Comparison of ENCODE assay signal across 9 cellular contexts in genomic region chr1:224617410-224618361, GRCh38. TPM values are rescaled to one million over a fixed set of nuclear protein-coding genes. Genes with fewer than 3 reads are reported as not detected.
A peak's percentile ranks its signal among the peaks of the same experiment; 100 is the strongest.
DNase-seq lines count a peak whose midpoint lies in the region; ATAC-seq, FAIRE-seq and TF ChIP-seq lines count a peak whose summit lies in the region.
"Had no signal": no experiment of that assay in that cellular context is flagged by ENCODE, and none has a peak within 500 bp of the region (broad histone marks: within the 10 kb centered on the region; RNA-seq: fewer than 3 reads in every experiment).

No MANE protein-coding gene starts in this region.

- H3K9me3 ChIP-seq in Caco-2 (peaks cover 3% of the 10 kb centered on the region; the same call in 1 of the 2 replicates), PC-9 (ENCODE audit: insufficient read depth, low read depth) (no peaks in the 10 kb centered on the region), H1 (ENCODE audit: insufficient read depth in 2 of 2, low read depth in 1 of 2, low read length in 1 of 2) (peaks cover 3 to 4% of the 10 kb centered on the region in 2 experiments)
- H3K9me3 ChIP-seq: upper lobe of left lung had no signal

- no peak for TF ChIP-seq RAD21 in H1 (IDR thresholded peaks at IDR 0.05 in 1 of 2, conservative IDR thresholded peaks at IDR 0.05 in 1 of 2; ENCODE audit: low read depth in 2 of 2, low read length in 2 of 2)

- H3K9me3 Mint-ChIP-seq in Caco-2 (ENCODE audit: unreplicated experiment) (peaks cover 10% of the 10 kb centered on the region), osteocyte (ENCODE audit: unreplicated experiment) (no peaks in the 10 kb centered on the region)

- H4K8ac ChIP-seq in H1 (ENCODE audit: extremely low read depth, insufficient read depth, low read length), result no peak overlapping the region; the same call in 1 of the 2 replicates

- peak overlapping the region; percentile 80; the same call in 1 of the 2 replicates for H2BK12ac ChIP-seq in H1 (ENCODE audit: low read depth, low read length)

- peaks cover 17% of the 10 kb centered on the region; the same call in 1 of the 2 replicates for H3F3A ChIP-seq in PC-9 (ENCODE audit: insufficient read depth, low read depth)

- H2BK20ac ChIP-seq in H1 (ENCODE audit: low read length), result no peak overlapping the region; the same call in 1 of the 2 replicates

- peaks cover 16% of the 10 kb centered on the region for H4K20me1 ChIP-seq in PC-9 (ENCODE audit: insufficient read depth)
- peaks cover 0 to 5% of the 10 kb centered on the region in 2 experiments for H4K20me1 ChIP-seq in H1 (replicated peaks in 1 of 2; ENCODE audit: control insufficient read depth in 1 of 2, insufficient read depth in 2 of 2, low read length in 2 of 2)

- H3K27ac ChIP-seq in PC-9 (no peak overlapping the region), H1 (ENCODE audit: low read depth, low read length) (no peak overlapping the region)
- H3K27ac ChIP-seq: upper lobe of left lung had no signal

- no peak overlapping the region for H4K91ac ChIP-seq in H1 (replicated peaks; ENCODE audit: insufficient read length, low read length)

- intact Hi-C loops in Caco-2 (cut with micrococcal nuclease; ENCODE audit: unreplicated experiment), result loop anchor here (5.0 kb wide), 1 partner anchor 90 kb away; no protein-coding TSS in a partner anchor
- intact Hi-C loops in PC-9 (cut with micrococcal nuclease; ENCODE audit: unreplicated experiment), result loop anchor here (1.0 to 5.0 kb wide), 3 partner anchors 19 to 104 kb away; no protein-coding TSS in a partner anchor

- H3K79me1 ChIP-seq in H1 (ENCODE audit: low read depth, low read length), result no peaks in the 10 kb centered on the region

- H3K23me2 ChIP-seq in H1 (ENCODE audit: low read depth, low read length), result peaks cover 22% of the 10 kb centered on the region

- no peaks in the 10 kb centered on the region for H3K9me2 ChIP-seq in PC-9 (ENCODE audit: insufficient read depth)

- peak overlapping the region; percentile 80 for H3K4me3 Mint-ChIP-seq in Caco-2 (ENCODE audit: unreplicated experiment)
- H3K4me3 Mint-ChIP-seq in osteocyte (ENCODE audit: unreplicated experiment), result peak overlapping the region; percentile 18

- 0 out of 2 replicates have a peak overlapping the region, but pooled peaks have one; percentile 79 for H3K18ac ChIP-seq in H1 (ENCODE audit: extremely low read depth, low read length)

- WGBS in H1 (ENCODE audit: extremely low coverage in 1 of 2, insufficient coverage in 1 of 2, insufficient read length in 1 of 2, insufficient replicate concordance in 2 of 2, low coverage in 1 of 2, low lambda C conversion rate in 2 of 2, missing lambda C conversion rate in 1 of 2), 2 experiments, result 10% methylated on average over 55 of the region's 55 CpGs; no CpG with 5 or more reads in 1 of the 2 experiments

- no peak for ATAC-seq in HG02798 (IDR thresholded peaks at IDR 0.05; ENCODE audit: poor library complexity, unreplicated experiment)
- ATAC-seq in HG03521 (IDR thresholded peaks at IDR 0.05; ENCODE audit: unreplicated experiment), result no peak

- H3K27me3 Mint-ChIP-seq in Caco-2 (ENCODE audit: insufficient read depth, unreplicated experiment) (peaks cover 7% of the 10 kb centered on the region), osteocyte (ENCODE audit: unreplicated experiment) (peaks cover 64% of the 10 kb centered on the region)

- no peak for DNase-seq in Caco-2
- no peak for DNase-seq in PC-9
- peak in 1 of 2 experiments; percentile 57 for DNase-seq in H1 (ENCODE audit: low read depth in 1 of 2, low spot score in 2 of 2)
- no peak for DNase-seq in osteocyte (ENCODE audit: extremely low spot score, unreplicated experiment)
- no peak for DNase-seq in NCI-H446 (lab: John Stamatoyannopoulos, UW)
- no peak for DNase-seq in C1 segment of cervical spinal cord (lab: John Stamatoyannopoulos, UW)

- no peak for FAIRE-seq in H1 (lab: Jason Lieb, UNC)

- H3K4ac ChIP-seq in H1 (replicated peaks; ENCODE audit: insufficient read length, low read depth, low read length), result no peak overlapping the region

- H2AK5ac ChIP-seq in H1 (ENCODE audit: low read depth, low read length), result peak overlapping the region; percentile 95; the same call in 1 of the 2 replicates

- H3K36me3 Mint-ChIP-seq in Caco-2 (ENCODE audit: insufficient read depth, unreplicated experiment) (no peaks in the 10 kb centered on the region), osteocyte (ENCODE audit: unreplicated experiment) (no peaks in the 10 kb centered on the region)

- H3K23ac ChIP-seq in H1 (ENCODE audit: insufficient read length), result no peak overlapping the region

- no TSS peak for BruUV-seq in Caco-2 (replicated peaks; lab: Mats Ljungman, UMichigan)
- no TSS peak for BruUV-seq in PC-9 (replicated peaks; lab: Mats Ljungman, UMichigan)

- no peak overlapping the region for H3K14ac ChIP-seq in H1 (ENCODE audit: insufficient read length)

- peaks cover 64% of the 10 kb centered on the region for H3K79me2 ChIP-seq in PC-9 (ENCODE audit: low read depth)
- no peaks in the 10 kb centered on the region for H3K79me2 ChIP-seq in H1 (ENCODE audit: control insufficient read depth in 1 of 2, insufficient read depth in 2 of 2, low read length in 2 of 2)

- no peaks in the 10 kb centered on the region for H3K36me3 ChIP-seq in Caco-2 (ENCODE audit: control insufficient read depth, insufficient read depth, low read length)
- H3K36me3 ChIP-seq in PC-9 (ENCODE audit: low read depth), result no peaks in the 10 kb centered on the region
- no peaks in the 10 kb centered on the region for H3K36me3 ChIP-seq in H1 (ENCODE audit: control insufficient read depth in 2 of 4, insufficient read depth in 4 of 4, low read length in 3 of 4)
- H3K36me3 ChIP-seq: upper lobe of left lung had no signal

- no peak overlapping the region for H2BK15ac ChIP-seq in H1 (ENCODE audit: low read length)

- no peak overlapping the region; the same call in 1 of the 2 replicates for H2BK5ac ChIP-seq in H1 (ENCODE audit: low read depth, low read length)

- POLR2A ChIA-PET in Caco-2 (lab: Charles Lee) (no interaction called here), PC-9 (lab: Charles Lee; ENCODE audit: unreplicated experiment) (interaction anchor here (0.8 kb wide), 1 partner anchor 77 kb away, joined by 5 read pairs; no protein-coding TSS in a partner anchor), H1 (lab: Charles Lee; ENCODE audit: partially characterized antibody) (interaction anchor here (1.9 to 3.1 kb wide), 2 partner anchors 11 to 25 kb away, joined by 7 to 17 read pairs; no protein-coding TSS in a partner anchor)

- H2AFZ ChIP-seq in PC-9, result peak overlapping the region; percentile 94
- H2AFZ ChIP-seq in H1 (ENCODE audit: low read length), result peak overlapping the region; percentile 31; the same call in 1 of the 2 replicates

- H3K9ac ChIP-seq in H1 (replicated peaks in 1 of 4; ENCODE audit: extremely low read depth in 1 of 4, low read depth in 3 of 4, low read length in 3 of 4), result no peak overlapping the region

- H3K4me1 Mint-ChIP-seq in Caco-2 (ENCODE audit: low read depth, unreplicated experiment), result peaks cover 9% of the 10 kb centered on the region
- H3K4me1 Mint-ChIP-seq in osteocyte (ENCODE audit: unreplicated experiment), result peaks cover 13% of the 10 kb centered on the region

- H3K4me3 ChIP-seq in Caco-2 (ENCODE audit: low read depth, low read length), result no peak overlapping the region
- H3K4me3 ChIP-seq in PC-9, result peak overlapping the region; percentile 87
- H3K4me3 ChIP-seq in H1 (ENCODE audit: extremely low read depth in 1 of 4, insufficient read depth in 2 of 4, low read depth in 3 of 4, low read length in 4 of 4), result peak overlapping the region; percentile 25 to 65 (median 54)

- H3K56ac ChIP-seq in H1 (replicated peaks; ENCODE audit: insufficient read length, low read depth, low read length), result no peak overlapping the region

- H3K27me3 ChIP-seq in Caco-2 (replicated peaks; ENCODE audit: control insufficient read depth, insufficient read depth, low read length) (no peaks in the 10 kb centered on the region; the same call in none of the 2 replicates), PC-9 (ENCODE audit: insufficient read depth, low read depth) (no peaks in the 10 kb centered on the region), H1 (replicated peaks in 1 of 4; ENCODE audit: control insufficient read depth in 3 of 4, extremely low read depth in 1 of 4, insufficient read depth in 3 of 4, low read length in 3 of 4) (peaks cover 39 to 68% (median 55%) of the 10 kb centered on the region in 4 experiments)

- H3K4me2 ChIP-seq in PC-9 (peak overlapping the region; percentile 93), H1 (ENCODE audit: insufficient read depth in 1 of 2, low read depth in 2 of 2, low read length in 2 of 2) (peak overlapping the region; percentile 92 to 96)

- CTCF ChIA-PET in Caco-2 (lab: Charles Lee) (no interaction called here), PC-9 (lab: Charles Lee) (interaction anchor here (0.6 kb wide), 1 partner anchor 8 kb away, joined by 3 read pairs; no protein-coding TSS in a partner anchor), H1 (lab: Charles Lee; ENCODE audit: partially characterized antibody) (interaction anchor here (1.4 to 2.4 kb wide), 6 partner anchors 24 to 233 kb away, joined by 4 to 13 read pairs (median 5); no protein-coding TSS in a partner anchor)

- peaks cover 13% of the 10 kb centered on the region for H3K4me1 ChIP-seq in Caco-2
- H3K4me1 ChIP-seq in PC-9 (replicated peaks; ENCODE audit: insufficient read depth), result peaks cover 46% of the 10 kb centered on the region
- peaks cover 0 to 15% (median 11%) of the 10 kb centered on the region in 4 experiments; a peak in 6 of 7 replicates for H3K4me1 ChIP-seq in H1 (replicated peaks in 1 of 4; ENCODE audit: control insufficient read depth in 3 of 4, insufficient read depth in 4 of 4, low read length in 3 of 4)

- H3K27ac Mint-ChIP-seq in Caco-2 (ENCODE audit: unreplicated experiment), result no peak overlapping the region
- no peak overlapping the region for H3K27ac Mint-ChIP-seq in osteocyte (ENCODE audit: unreplicated experiment)

- no peak for TF ChIP-seq CTCF in Caco-2 (IDR thresholded peaks at IDR 0.05; ENCODE audit: insufficient read depth in 1 of 2, low read depth in 1 of 2, low read length in 1 of 2, severe bottlenecking in 1 of 2, unreplicated experiment in 1 of 2)
- TF ChIP-seq CTCF in PC-9 (conservative IDR thresholded peaks at IDR 0.05), result no peak
- no peak for TF ChIP-seq CTCF in H1 (IDR thresholded peaks at IDR 0.05; ENCODE audit: control extremely low read depth in 1 of 3, insufficient read depth in 1 of 3, low read depth in 1 of 3, low read length in 3 of 3)
- TF ChIP-seq CTCF in osteocyte (IDR thresholded peaks at IDR 0.05), result no peak

- H2BK120ac ChIP-seq in H1 (replicated peaks; ENCODE audit: low read depth, low read length), result no peak overlapping the region

- no peak for TF ChIP-seq EP300 in H1 (IDR thresholded peaks at IDR 0.05; ENCODE audit: borderline replicate concordance in 1 of 2, low read depth in 2 of 2, low read length in 2 of 2)

- H4K5ac ChIP-seq in H1 (ENCODE audit: insufficient read length, low read depth, low read length), result no peak overlapping the region

- TF ChIP-seq POLR2A in H1 (IDR thresholded peaks at IDR 0.05; ENCODE audit: control extremely low read depth in 1 of 2, low read depth in 2 of 2, low read length in 2 of 2), result no peak

RNA-seq across cellular contexts. Expression of gene CNIH3, which starts 1.6 kb away (rescaled TPM):
- 1.3 and 2.2 TPM in 2 replicates for total RNA-seq in Caco-2 (2022)
- total RNA-seq in PC-9 (2021), result 7.4 and 8.4 TPM in 2 replicates
- 4.4 and 5.6 TPM in 2 replicates for total RNA-seq in H1 (2021; fragmentation: NEBNext Ultra II Directional; extraction: Animal tissue kit (Norgen Biotek cat#: 25700))
- polyA plus RNA-seq in H1 (2011; rRNA removed), result 2.8 and 3.7 TPM in 2 replicates
- 3.0 TPM for polyA plus RNA-seq in H1 (2011; cell fraction: cytosol; rRNA removed)
- polyA plus RNA-seq in H1 (2011; cell fraction: nucleus; rRNA removed), result 3.4 TPM
- polyA plus RNA-seq in H1 (2012, experiment 1 of 2), result 4.1 to 5.5 TPM (median 4.6 TPM) in 4 replicates
- 3.9 TPM for polyA plus RNA-seq in H1 (2012, experiment 2 of 2)
- polyA plus RNA-seq in H1 (2013, experiment 1 of 2), result 3.9 TPM
- 4.7 TPM for polyA plus RNA-seq in H1 (2013, experiment 2 of 2)
- 6.8 and 9.8 TPM in 2 replicates for polyA minus RNA-seq in H1 (2011; rRNA and poly(A)+ RNA removed)
- 3.7 TPM for polyA minus RNA-seq in H1 (2011; cell fraction: cytosol; rRNA and poly(A)+ RNA removed)
- polyA minus RNA-seq in H1 (2011; cell fraction: nucleus; rRNA and poly(A)+ RNA removed), result 9.7 TPM
- 4.2 and 5.5 TPM in 2 replicates for total RNA-seq in osteocyte
